In the genomic region with DNA sequence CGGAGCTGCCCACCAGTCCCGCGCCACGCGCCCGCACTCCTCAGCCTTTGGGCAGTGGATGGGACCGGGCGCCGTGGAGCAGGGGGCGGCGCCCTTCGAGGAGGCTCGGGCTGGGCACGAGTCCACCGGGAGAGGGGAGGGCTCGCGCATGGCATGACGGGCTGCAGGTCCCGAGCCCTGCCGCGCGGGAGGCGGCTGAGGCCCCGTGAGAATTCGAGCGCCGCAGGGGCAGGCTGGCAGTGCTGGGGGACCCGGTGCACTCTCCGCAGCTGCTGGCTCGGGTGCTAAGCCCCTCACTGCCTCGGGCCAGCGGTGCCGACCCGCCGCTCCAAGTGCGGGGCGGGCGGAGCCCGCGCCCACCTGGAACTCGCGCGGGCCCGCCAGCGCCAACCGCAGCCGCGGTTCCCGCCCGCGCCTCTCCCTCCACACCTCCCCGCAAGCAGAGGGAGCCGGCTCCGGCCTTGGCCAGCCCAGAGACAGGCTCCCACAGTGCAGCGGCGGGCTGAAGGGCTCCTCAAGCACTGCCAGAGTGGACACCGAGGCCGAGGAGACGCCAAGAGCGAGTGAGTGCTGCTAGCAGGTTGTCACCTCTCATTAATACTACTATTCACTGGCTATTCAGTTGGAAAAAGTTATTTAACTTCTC, we compare ENCODE assay signal across 23 cellular contexts. TPM values are rescaled to one million over a fixed set of nuclear protein-coding genes. Genes with fewer than 3 reads are reported as not detected.
A peak's percentile ranks its signal among the peaks of the same experiment; 100 is the strongest.
DNase-seq lines count a peak whose midpoint lies in the region; ATAC-seq, FAIRE-seq and TF ChIP-seq lines count a peak whose summit lies in the region.
"Had no signal": no experiment of that assay in that cellular context is flagged by ENCODE, and none has a peak within 500 bp of the region (broad histone marks: within the 10 kb centered on the region; RNA-seq: fewer than 3 reads in every experiment).

No MANE protein-coding gene starts in this region.

- intact Hi-C loops in kidney (cut with DNase I), result no loop called here

- no peaks in the 10 kb centered on the region for H3K9me3 ChIP-seq in kidney (ENCODE audit: control insufficient read depth in 1 of 2, low read length in 2 of 2)
- H3K9me3 ChIP-seq in small intestine (ENCODE audit: control insufficient read depth, low read depth), result no peaks in the 10 kb centered on the region

- no peaks in the 10 kb centered on the region for H3K27me3 ChIP-seq in small intestine (ENCODE audit: control insufficient read depth in 2 of 2, insufficient read depth in 2 of 2, low read length in 2 of 2)

- H3K9ac ChIP-seq in kidney (ENCODE audit: low read length in 2 of 2), result no peak overlapping the region
- H3K9ac ChIP-seq: KMS-11 had no signal

- H3K9me3 Mint-ChIP-seq in naive thymus-derived CD8-positive, alpha-beta T cell, result no peaks in the 10 kb centered on the region
- H3K9me3 Mint-ChIP-seq: activated T-cell treated with anti-CD3 and anti-CD28 coated beads, Interleukin-2, amount 50 U/mL, for 24 hours; stimulated activated naive CD8-positive, alpha-beta T cell treated with anti-CD3 and anti-CD28 coated beads, Interleukin-15, Interleukin-2, amounts not matched to agents 100 ng/mL and 50 ng/mL, for 24 hours; T-cell had no signal

- no peak for TF ChIP-seq CTCF in kidney (IDR thresholded peaks at IDR 0.05; ENCODE audit: borderline replicate concordance, extremely low read depth, insufficient read depth)

- H3K36me3 Mint-ChIP-seq in naive thymus-derived CD8-positive, alpha-beta T cell, result no peaks in the 10 kb centered on the region
- H3K36me3 Mint-ChIP-seq: mesothelial cell of epicardium, T-cell had no signal

- FAIRE-seq in kidney (lab: Jason Lieb, UNC) (no peak), small intestine (lab: Jason Lieb, UNC) (no peak)
- FAIRE-seq: GM12891 had no signal

- H3K36me3 ChIP-seq in kidney (ENCODE audit: control insufficient read depth in 1 of 2, insufficient read depth in 2 of 2, low read length in 2 of 2) (no peaks in the 10 kb centered on the region), small intestine (ENCODE audit: control insufficient read depth in 2 of 2, insufficient read depth in 2 of 2, low read length in 2 of 2) (no peaks in the 10 kb centered on the region)

- DNase-seq in NCI-H510A (lab: John Stamatoyannopoulos, UW), result peak; percentile 49
- DNase-seq in kidney, result peak; percentile 72
- DNase-seq in small intestine, result peak; percentile 23
- DNase-seq in naive thymus-derived CD8-positive, alpha-beta T cell, result no peak
- DNase-seq in HPDE6-E6E7 (ENCODE audit: extremely low spot score), result no peak
- DNase-seq: activated gamma-delta T cell; activated T-cell treated with anti-CD3 and anti-CD28 coated beads, Interleukin-2, amount 50 U/mL, for 24 hours; caudate nucleus; COR-L47; cortex of kidney; effector memory CD4-positive, alpha-beta T cell; glutamatergic neuron; NCI-H146; stimulated activated CD4-positive, alpha-beta T cell treated with anti-CD3 and anti-CD28 coated beads, Interleukin-2, amount 100 ng/mL, for 24 hours; T-cell had no signal

- POLR2A ChIA-PET in naive thymus-derived CD8-positive, alpha-beta T cell (lab: Charles Lee), result no interaction called here

- H3K4me1 ChIP-seq in kidney (ENCODE audit: control insufficient read depth in 1 of 2, insufficient read depth in 1 of 2, low read depth in 1 of 2, low read length in 2 of 2) (peaks cover 5 to 13% of the 10 kb centered on the region in 2 donors), small intestine (ENCODE audit: control insufficient read depth in 2 of 2, insufficient read depth in 1 of 2, low read depth in 1 of 2, low read length in 1 of 2) (no peaks in the 10 kb centered on the region)

- H3K27ac ChIP-seq in kidney (ENCODE audit: low read depth in 2 of 2, low read length in 2 of 2) (no peak overlapping the region), small intestine (ENCODE audit: low read depth in 1 of 2, low read length in 1 of 2) (no peak overlapping the region)
- H3K27ac ChIP-seq: C4-2B, KMS-11, skin epidermis had no signal

- H3K4me3 ChIP-seq in kidney (ENCODE audit: low read length in 2 of 2), result no peak overlapping the region
- no peak overlapping the region for H3K4me3 ChIP-seq in small intestine (ENCODE audit: low read depth in 1 of 2, low read length in 2 of 2)
- H3K4me3 ChIP-seq: skin epidermis had no signal

- H3K4me3 Mint-ChIP-seq in naive thymus-derived CD8-positive, alpha-beta T cell, result no peak overlapping the region
- H3K4me3 Mint-ChIP-seq: activated T-cell treated with anti-CD3 and anti-CD28 coated beads, Interleukin-2, amount 50 U/mL, for 24 hours; mesothelial cell of epicardium; stimulated activated naive CD8-positive, alpha-beta T cell treated with anti-CD3 and anti-CD28 coated beads, Interleukin-15, Interleukin-2, amounts not matched to agents 100 ng/mL and 50 ng/mL, for 24 hours; T-cell had no signal

- no peak overlapping the region for H3K27ac Mint-ChIP-seq in naive thymus-derived CD8-positive, alpha-beta T cell
- H3K27ac Mint-ChIP-seq: activated T-cell treated with anti-CD3 and anti-CD28 coated beads, Interleukin-2, amount 50 U/mL, for 24 hours; mesothelial cell of epicardium; stimulated activated naive CD8-positive, alpha-beta T cell treated with anti-CD3 and anti-CD28 coated beads, Interleukin-15, Interleukin-2, amounts not matched to agents 100 ng/mL and 50 ng/mL, for 24 hours; T-cell had no signal

- ATAC-seq in HG02678 (IDR thresholded peaks at IDR 0.05; ENCODE audit: unreplicated experiment), result peak; percentile 7
- no peak for ATAC-seq in HG03135 (IDR thresholded peaks at IDR 0.05; ENCODE audit: unreplicated experiment)
- no peak for ATAC-seq in naive thymus-derived CD8-positive, alpha-beta T cell
- ATAC-seq: T-cell had no signal

- no peaks in the 10 kb centered on the region for H3K27me3 Mint-ChIP-seq in naive thymus-derived CD8-positive, alpha-beta T cell
- H3K27me3 Mint-ChIP-seq: activated T-cell treated with anti-CD3 and anti-CD28 coated beads, Interleukin-2, amount 50 U/mL, for 24 hours; stimulated activated naive CD8-positive, alpha-beta T cell treated with anti-CD3 and anti-CD28 coated beads, Interleukin-15, Interleukin-2, amounts not matched to agents 100 ng/mL and 50 ng/mL, for 24 hours; T-cell had no signal

- WGBS in small intestine, 3 donors, result 85 to 90% (median 88%) methylated on average over 54 to 60 of the region's 60 CpGs

- peaks cover 2 to 25% (median 17%) of the 10 kb centered on the region in 4 donors for H3K4me1 Mint-ChIP-seq in naive thymus-derived CD8-positive, alpha-beta T cell

RNA-seq across cellular contexts. Expression of a gene that starts 3.6 kb away (rescaled TPM):
- 15.2 TPM for total RNA-seq in kidney
- polyA plus RNA-seq in kidney (ENCODE audit: insufficient read depth, low read depth, low replicate concordance), result 8.4 TPM
- polyA plus RNA-seq in small intestine, result 1 to 10 TPM; 3.2 to 4.1 (median 3.6) TPM
- 10 to 100 TPM; 32.8 to 34.3 TPM for total RNA-seq in naive thymus-derived CD8-positive, alpha-beta T cell
- 1 to 10 TPM; 5.4 to 7.7 (median 7.1) TPM for polyA plus RNA-seq in naive thymus-derived CD8-positive, alpha-beta T cell

Comparison
In these comparisons a context has a peak if more than half of its experiments do, and no peak if none do; other contexts are left out.
1. DNase-seq: peak in NCI-H510A (single experiment), kidney (single experiment) and small intestine (single experiment); none in naive thymus-derived CD8-positive, alpha-beta T cell (0 of 10) and HPDE6-E6E7 (single experiment).